In the genomic region with DNA sequence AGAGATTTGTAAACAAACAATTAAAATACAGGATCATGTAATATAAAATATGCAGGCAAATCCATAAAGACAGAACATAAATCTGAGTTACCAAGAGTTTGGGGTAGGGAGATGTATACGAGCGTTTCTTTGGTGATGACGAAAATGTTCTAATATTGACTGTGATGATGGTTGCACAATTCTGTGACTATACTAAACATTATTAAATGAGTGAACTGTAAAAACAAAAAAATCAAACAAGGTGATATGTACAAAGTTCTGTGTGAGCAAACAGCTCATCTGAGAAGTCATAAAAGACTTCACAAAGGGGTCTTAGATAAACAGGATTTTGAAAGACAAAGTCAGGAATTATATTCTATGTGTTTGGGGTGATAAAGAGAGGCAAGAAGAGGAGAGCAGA, we compare ENCODE assay signal across 1 cellular context.
TF ChIP-seq lines count a peak whose summit lies in the region.

No MANE protein-coding gene starts in this region.

TF ChIP-seq in HepG2, 621 proteins besides CTCF, POLR2A, EP300 and RAD21 (continued from another document):
- TF ChIP-seq NONO (IDR thresholded peaks at IDR 0.05) (no peak), NONO (CRISPR knock-in tag; conservative IDR thresholded peaks at IDR 0.05) (0 out of 2 replicates have a peak, but pooled peaks have one; percentile 38), ZNF558 (CRISPR knock-in tag; IDR thresholded peaks at IDR 0.05; ENCODE audit: borderline replicate concordance) (no peak), RXRB (CRISPR knock-in tag; IDR thresholded peaks at IDR 0.05; ENCODE audit: borderline replicate concordance) (0 out of 2 replicates have a peak, but pooled peaks have one; percentile 14), SP4 (CRISPR knock-in tag; IDR thresholded peaks at IDR 0.05) (no peak), IRF2 (CRISPR knock-in tag; IDR thresholded peaks at IDR 0.05) (no peak), TCF7L2 (IDR thresholded peaks at IDR 0.05; ENCODE audit: low read depth, low read length) (peak; percentile 62; the same call in 1 of the 2 replicates), SOX5 (CRISPR knock-in tag; IDR thresholded peaks at IDR 0.05; ENCODE audit: borderline replicate concordance) (peak; percentile 54; the same call in 1 of the 2 replicates), NR2C2 (CRISPR knock-in tag; IDR thresholded peaks at IDR 0.05; ENCODE audit: borderline replicate concordance) (no peak), ZNF792 (CRISPR knock-in tag; IDR thresholded peaks at IDR 0.05) (peak; percentile 30; the same call in 1 of the 2 replicates), KLF11 (CRISPR knock-in tag; IDR thresholded peaks at IDR 0.05) (no peak), NFYB (CRISPR knock-in tag; IDR thresholded peaks at IDR 0.05) (no peak), TCF7 (IDR thresholded peaks at IDR 0.05; ENCODE audit: low read depth) (peak; percentile 39; the same call in 1 of the 2 replicates), CREM (IDR thresholded peaks at IDR 0.05) (0 out of 2 replicates have a peak, but pooled peaks have one; percentile 56), CREM (CRISPR knock-in tag; IDR thresholded peaks at IDR 0.05) (no peak), ZNF772 (CRISPR knock-in tag; IDR thresholded peaks at IDR 0.05) (no peak), NR3C1 (CRISPR knock-in tag; IDR thresholded peaks at IDR 0.05) (no peak), KAT8 (CRISPR knock-in tag; IDR thresholded peaks at IDR 0.05) (peak; percentile 20; the same call in 1 of the 2 replicates), ISL2 (CRISPR knock-in tag; IDR thresholded peaks at IDR 0.05) (peak; percentile 91), RNF219 (CRISPR knock-in tag; IDR thresholded peaks at IDR 0.05) (no peak), IRF9 (CRISPR knock-in tag; IDR thresholded peaks at IDR 0.05; ENCODE audit: borderline replicate concordance) (no peak), ZBTB7B (CRISPR knock-in tag; IDR thresholded peaks at IDR 0.05) (peak; percentile 83), GFI1 (CRISPR knock-in tag; IDR thresholded peaks at IDR 0.05; ENCODE audit: borderline replicate concordance) (peak; percentile 42; the same call in 1 of the 2 replicates), ZNF746 (CRISPR knock-in tag; IDR thresholded peaks at IDR 0.05) (no peak), ZNF468 (CRISPR knock-in tag; IDR thresholded peaks at IDR 0.05) (no peak), SNRNP70 (IDR thresholded peaks at IDR 0.05; ENCODE audit: low read depth, low read length) (no peak), HMGA1 (CRISPR knock-in tag; conservative IDR thresholded peaks at IDR 0.05) (no peak), CEBPG (CRISPR knock-in tag; IDR thresholded peaks at IDR 0.05) (peak; percentile 92), MTF2 (CRISPR knock-in tag; IDR thresholded peaks at IDR 0.05; ENCODE audit: borderline replicate concordance) (no peak), MIER2 (CRISPR knock-in tag; IDR thresholded peaks at IDR 0.05) (no peak), RCOR2 (CRISPR knock-in tag; IDR thresholded peaks at IDR 0.05) (peak; percentile 61; the same call in 1 of the 2 replicates), SIX1 (CRISPR knock-in tag; IDR thresholded peaks at IDR 0.05; ENCODE audit: borderline replicate concordance) (no peak), NFATC3 (CRISPR knock-in tag; IDR thresholded peaks at IDR 0.05) (no peak), HOMEZ (CRISPR knock-in tag; IDR thresholded peaks at IDR 0.05; ENCODE audit: low read depth) (no peak), TAF15 (IDR thresholded peaks at IDR 0.05; ENCODE audit: low read depth, low read length, poor library complexity, severe bottlenecking) (no peak), MTA1 (CRISPR knock-in tag; IDR thresholded peaks at IDR 0.05; ENCODE audit: borderline replicate concordance) (no peak), SOX6 (IDR thresholded peaks at IDR 0.05) (no peak), SOX6 (CRISPR knock-in tag; IDR thresholded peaks at IDR 0.05) (peak; percentile 73; the same call in 1 of the 2 replicates), PRDM4 (CRISPR knock-in tag; IDR thresholded peaks at IDR 0.05; ENCODE audit: borderline replicate concordance) (no peak), TERF1 (CRISPR knock-in tag; IDR thresholded peaks at IDR 0.05) (no peak), TGIF2 (CRISPR knock-in tag; IDR thresholded peaks at IDR 0.05) (no peak), NFIB (CRISPR knock-in tag; IDR thresholded peaks at IDR 0.05; ENCODE audit: borderline replicate concordance) (no peak), ZNF260 (CRISPR knock-in tag; IDR thresholded peaks at IDR 0.05; ENCODE audit: borderline replicate concordance, low read depth) (no peak)
- TF ChIP-seq, protein P1, sequence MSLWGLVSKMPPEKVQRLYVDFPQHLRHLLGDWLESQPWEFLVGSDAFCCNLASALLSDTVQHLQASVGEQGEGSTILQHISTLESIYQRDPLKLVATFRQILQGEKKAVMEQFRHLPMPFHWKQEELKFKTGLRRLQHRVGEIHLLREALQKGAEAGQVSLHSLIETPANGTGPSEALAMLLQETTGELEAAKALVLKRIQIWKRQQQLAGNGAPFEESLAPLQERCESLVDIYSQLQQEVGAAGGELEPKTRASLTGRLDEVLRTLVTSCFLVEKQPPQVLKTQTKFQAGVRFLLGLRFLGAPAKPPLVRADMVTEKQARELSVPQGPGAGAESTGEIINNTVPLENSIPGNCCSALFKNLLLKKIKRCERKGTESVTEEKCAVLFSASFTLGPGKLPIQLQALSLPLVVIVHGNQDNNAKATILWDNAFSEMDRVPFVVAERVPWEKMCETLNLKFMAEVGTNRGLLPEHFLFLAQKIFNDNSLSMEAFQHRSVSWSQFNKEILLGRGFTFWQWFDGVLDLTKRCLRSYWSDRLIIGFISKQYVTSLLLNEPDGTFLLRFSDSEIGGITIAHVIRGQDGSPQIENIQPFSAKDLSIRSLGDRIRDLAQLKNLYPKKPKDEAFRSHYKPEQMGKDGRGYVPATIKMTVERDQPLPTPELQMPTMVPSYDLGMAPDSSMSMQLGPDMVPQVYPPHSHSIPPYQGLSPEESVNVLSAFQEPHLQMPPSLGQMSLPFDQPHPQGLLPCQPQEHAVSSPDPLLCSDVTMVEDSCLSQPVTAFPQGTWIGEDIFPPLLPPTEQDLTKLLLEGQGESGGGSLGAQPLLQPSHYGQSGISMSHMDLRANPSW (CRISPR knock-in tag; IDR thresholded peaks at IDR 0.05; ENCODE audit: borderline replicate concordance): no peak
- TF ChIP-seq, protein P2, sequence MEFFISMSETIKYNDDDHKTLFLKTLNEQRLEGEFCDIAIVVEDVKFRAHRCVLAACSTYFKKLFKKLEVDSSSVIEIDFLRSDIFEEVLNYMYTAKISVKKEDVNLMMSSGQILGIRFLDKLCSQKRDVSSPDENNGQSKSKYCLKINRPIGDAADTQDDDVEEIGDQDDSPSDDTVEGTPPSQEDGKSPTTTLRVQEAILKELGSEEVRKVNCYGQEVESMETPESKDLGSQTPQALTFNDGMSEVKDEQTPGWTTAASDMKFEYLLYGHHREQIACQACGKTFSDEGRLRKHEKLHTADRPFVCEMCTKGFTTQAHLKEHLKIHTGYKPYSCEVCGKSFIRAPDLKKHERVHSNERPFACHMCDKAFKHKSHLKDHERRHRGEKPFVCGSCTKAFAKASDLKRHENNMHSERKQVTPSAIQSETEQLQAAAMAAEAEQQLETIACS (CRISPR knock-in tag; IDR thresholded peaks at IDR 0.05): no peak
- TF ChIP-seq, protein P3, sequence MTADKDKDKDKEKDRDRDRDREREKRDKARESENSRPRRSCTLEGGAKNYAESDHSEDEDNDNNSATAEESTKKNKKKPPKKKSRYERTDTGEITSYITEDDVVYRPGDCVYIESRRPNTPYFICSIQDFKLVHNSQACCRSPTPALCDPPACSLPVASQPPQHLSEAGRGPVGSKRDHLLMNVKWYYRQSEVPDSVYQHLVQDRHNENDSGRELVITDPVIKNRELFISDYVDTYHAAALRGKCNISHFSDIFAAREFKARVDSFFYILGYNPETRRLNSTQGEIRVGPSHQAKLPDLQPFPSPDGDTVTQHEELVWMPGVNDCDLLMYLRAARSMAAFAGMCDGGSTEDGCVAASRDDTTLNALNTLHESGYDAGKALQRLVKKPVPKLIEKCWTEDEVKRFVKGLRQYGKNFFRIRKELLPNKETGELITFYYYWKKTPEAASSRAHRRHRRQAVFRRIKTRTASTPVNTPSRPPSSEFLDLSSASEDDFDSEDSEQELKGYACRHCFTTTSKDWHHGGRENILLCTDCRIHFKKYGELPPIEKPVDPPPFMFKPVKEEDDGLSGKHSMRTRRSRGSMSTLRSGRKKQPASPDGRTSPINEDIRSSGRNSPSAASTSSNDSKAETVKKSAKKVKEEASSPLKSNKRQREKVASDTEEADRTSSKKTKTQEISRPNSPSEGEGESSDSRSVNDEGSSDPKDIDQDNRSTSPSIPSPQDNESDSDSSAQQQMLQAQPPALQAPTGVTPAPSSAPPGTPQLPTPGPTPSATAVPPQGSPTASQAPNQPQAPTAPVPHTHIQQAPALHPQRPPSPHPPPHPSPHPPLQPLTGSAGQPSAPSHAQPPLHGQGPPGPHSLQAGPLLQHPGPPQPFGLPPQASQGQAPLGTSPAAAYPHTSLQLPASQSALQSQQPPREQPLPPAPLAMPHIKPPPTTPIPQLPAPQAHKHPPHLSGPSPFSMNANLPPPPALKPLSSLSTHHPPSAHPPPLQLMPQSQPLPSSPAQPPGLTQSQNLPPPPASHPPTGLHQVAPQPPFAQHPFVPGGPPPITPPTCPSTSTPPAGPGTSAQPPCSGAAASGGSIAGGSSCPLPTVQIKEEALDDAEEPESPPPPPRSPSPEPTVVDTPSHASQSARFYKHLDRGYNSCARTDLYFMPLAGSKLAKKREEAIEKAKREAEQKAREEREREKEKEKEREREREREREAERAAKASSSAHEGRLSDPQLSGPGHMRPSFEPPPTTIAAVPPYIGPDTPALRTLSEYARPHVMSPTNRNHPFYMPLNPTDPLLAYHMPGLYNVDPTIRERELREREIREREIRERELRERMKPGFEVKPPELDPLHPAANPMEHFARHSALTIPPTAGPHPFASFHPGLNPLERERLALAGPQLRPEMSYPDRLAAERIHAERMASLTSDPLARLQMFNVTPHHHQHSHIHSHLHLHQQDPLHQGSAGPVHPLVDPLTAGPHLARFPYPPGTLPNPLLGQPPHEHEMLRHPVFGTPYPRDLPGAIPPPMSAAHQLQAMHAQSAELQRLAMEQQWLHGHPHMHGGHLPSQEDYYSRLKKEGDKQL (CRISPR knock-in tag; IDR thresholded peaks at IDR 0.05; ENCODE audit: low read depth): 0 out of 2 replicates have a peak, but pooled peaks have one; percentile 45
